ENCODE assay signal across 8 cellular contexts in genomic region chr4:112636688-112637551, GRCh38. TPM values are rescaled to one million over a fixed set of nuclear protein-coding genes. Genes with fewer than 3 reads are reported as not detected.
A peak's percentile ranks its signal among the peaks of the same experiment; 100 is the strongest.
DNase-seq lines count a peak whose midpoint lies in the region; ATAC-seq and TF ChIP-seq lines count a peak whose summit lies in the region.

Gene LARP7, plus strand, starts transcription at chr4:112637143. Its CDS starts 7,527 bp downstream, at chr4:112644670.
Gene ZGRF1, minus strand, starts transcription at chr4:112636909. Its CDS starts 3,733 bp downstream, at chr4:112633176.

- H3K4me3 ChIP-seq in liver (ENCODE audit: low read depth in 1 of 3, low read length in 3 of 3) = peak within 1 kb of the TSS; percentile 69 to 95 (median 89)

- peak within 1 kb of the TSS; percentile 47 to 95 for H3K9ac ChIP-seq in liver (ENCODE audit: low read depth in 1 of 2, low read length in 2 of 2)

- peak; percentile 91 for ATAC-seq in GM19372 (IDR thresholded peaks at IDR 0.05; ENCODE audit: low read depth, unreplicated experiment)
- peak; percentile 72 for ATAC-seq in HG03558 (IDR thresholded peaks at IDR 0.05; ENCODE audit: extremely low read depth, unreplicated experiment)

- no peaks in the 10 kb centered on the region for H3K36me3 ChIP-seq in liver (ENCODE audit: control insufficient read depth in 4 of 4, insufficient read depth in 3 of 4, low read depth in 1 of 4, low read length in 3 of 4)

- H3K9me3 ChIP-seq in liver (ENCODE audit: control insufficient read depth in 4 of 4, low read length in 3 of 4) = no peaks in the 10 kb centered on the region

- DNase-seq in CD1c-positive myeloid dendritic cell (ENCODE audit: extremely low spot score) (peak; percentile 100), NCI-H748 treated with DMSO at 0.1 percent for 48 hours (lab: John Stamatoyannopoulos, UW) (peak; percentile 95), dermis microvascular lymphatic vessel endothelial cell (ENCODE audit: low read depth in 2 of 2) (peak; percentile 99 to 100)
- peak; percentile 95 to 97 for DNase-seq in activated CD4-positive, alpha-beta T cell treated with anti-CD3 and anti-CD28 coated beads, Interleukin-2, amount 50 U/mL, for 4 hours
- DNase-seq in stimulated activated CD4-positive, alpha-beta T cell treated with anti-CD3 and anti-CD28 coated beads, Interleukin-4, amount 100 ng/mL, for 24 hours = peak; percentile 97

- H3K27me3 ChIP-seq in liver (ENCODE audit: control insufficient read depth in 4 of 4, insufficient read depth in 4 of 4, low read length in 3 of 4) = no peaks in the 10 kb centered on the region

- peak within 1 kb of the TSS; percentile 94 to 97 for H3K27ac ChIP-seq in liver (ENCODE audit: low read depth in 1 of 2, low read length in 2 of 2)

- WGBS in liver = under 1% methylated on average over 66 of the region's 66 CpGs

- peak; percentile 46 to 55 for TF ChIP-seq RAD21 in liver (IDR thresholded peaks at IDR 0.05)

- peak; percentile 97 for TF ChIP-seq CTCF in liver (IDR thresholded peaks at IDR 0.05; ENCODE audit: low read depth, low read length, missing input control)

- H3K4me1 ChIP-seq in liver (ENCODE audit: control insufficient read depth in 4 of 4, insufficient read depth in 4 of 4, low read length in 3 of 4) = peaks cover 2 to 22% (median 20%) of the 10 kb centered on the region in 4 donors

TF ChIP-seq in liver, 16 proteins besides CTCF, POLR2A, EP300 and RAD21:
- TF ChIP-seq NR2F2 (IDR thresholded peaks at IDR 0.05) = peak; percentile 45
- peak; percentile 95 for TF ChIP-seq ZBTB33 (IDR thresholded peaks at IDR 0.05)
- TF ChIP-seq REST (IDR thresholded peaks at IDR 0.05) = no peak
- TF ChIP-seq SP1 (IDR thresholded peaks at IDR 0.05) = peak; percentile 81
- peak; percentile 25 to 37 for TF ChIP-seq EGR1 (IDR thresholded peaks at IDR 0.05; ENCODE audit: low read depth in 2 of 2)
- TF ChIP-seq FOXA2 (IDR thresholded peaks at IDR 0.05) = no peak
- TF ChIP-seq JUND (IDR thresholded peaks at IDR 0.05) = peak; percentile 21 to 38
- no peak for TF ChIP-seq TAF1 (conservative IDR thresholded peaks at IDR 0.05)
- peak; percentile 19 to 49 for TF ChIP-seq RXRA (IDR thresholded peaks at IDR 0.05)
- peak; percentile 70 to 93 for TF ChIP-seq GABPA (IDR thresholded peaks at IDR 0.05 in 1 of 2, conservative IDR thresholded peaks at IDR 0.05 in 1 of 2)
- TF ChIP-seq HNF4G (IDR thresholded peaks at IDR 0.05) = no peak
- peak; percentile 89 for TF ChIP-seq YY1 (IDR thresholded peaks at IDR 0.05)
- peak; percentile 75 for TF ChIP-seq MAX (IDR thresholded peaks at IDR 0.05)
- peak; percentile 33 for TF ChIP-seq FOXA1 (IDR thresholded peaks at IDR 0.05)
- TF ChIP-seq ATF3 (IDR thresholded peaks at IDR 0.05) = no peak
- TF ChIP-seq HNF4A (conservative IDR thresholded peaks at IDR 0.05) = peak; percentile 11 to 19
TF ChIP-seq in liver: peak in this region for 11.

RNA-seq across cellular contexts. Expression of gene LARP7, which starts in this region (rescaled TPM):
- 10.4 and 13.7 TPM in 2 replicates for total RNA-seq in dermis microvascular lymphatic vessel endothelial cell
- 10 to 100 TPM; 12.2 to 23.3 TPM for total RNA-seq in liver
- 10 to 100 TPM; 13.3 to 43.2 TPM for polyA plus RNA-seq in liver

RNA-seq across cellular contexts. Expression of gene ZGRF1, which starts in this region (rescaled TPM):
- total RNA-seq in dermis microvascular lymphatic vessel endothelial cell = 6.2 and 8.1 TPM in 2 replicates
- 10 to 100 TPM in 1 of 2 donors, 1 to 10 TPM in 1; 2.9 to 12.7 TPM for total RNA-seq in liver
- polyA plus RNA-seq in liver = 1 to 10 TPM in 1 of 2 donors, under 1 TPM in 1; 0.38 to 1.2 TPM

Comparison
In these comparisons a context has a peak if more than half of its experiments do, and no peak if none do; other contexts are left out.
1. Peak in every context shown above with its lines: DNase-seq, ATAC-seq, H3K4me3 ChIP-seq and H3K27ac ChIP-seq.